In genomic region chr6:66926060-66926459, GRCh38 we compare ENCODE assay signal across 2 cellular contexts.
TF ChIP-seq lines count a peak whose summit lies in the region.

No MANE protein-coding gene starts in this region.

TF ChIP-seq in Ishikawa, 13 proteins besides CTCF, POLR2A, EP300 and RAD21 (continued from another document):
- no peak for TF ChIP-seq REST (IDR thresholded peaks at IDR 0.05; ENCODE audit: low read depth)

TF ChIP-seq in WTC11, 78 proteins besides CTCF, POLR2A, EP300 and RAD21 (continued from another document):
- no peak for TF ChIP-seq ZNF425 (CRISPR knock-in tag; conservative IDR thresholded peaks at IDR 0.05)
- TF ChIP-seq TP53 (CRISPR knock-in tag; IDR thresholded peaks at IDR 0.05): no peak
- TF ChIP-seq GRHL2 (CRISPR knock-in tag; IDR thresholded peaks at IDR 0.05; ENCODE audit: insufficient replicate concordance, severe bottlenecking): no peak
- no peak for TF ChIP-seq AR (CRISPR knock-in tag; IDR thresholded peaks at IDR 0.05)
